Comparison of ENCODE assay signal across 9 cellular contexts in genomic region chr11:76803811-76804600, GRCh38. TPM values are rescaled to one million over a fixed set of nuclear protein-coding genes. Genes with fewer than 3 reads are reported as not detected.
DNase-seq lines count a peak whose midpoint lies in the region; TF ChIP-seq lines count a peak whose summit lies in the region.
"Had no signal": no experiment of that assay in that cellular context is flagged by ENCODE, and none has a peak within 500 bp of the region (broad histone marks: within the 10 kb centered on the region; RNA-seq: fewer than 3 reads in every experiment).

No MANE protein-coding gene starts in this region.

- H3K9me3 ChIP-seq in BLaER1 treated with 17β-estradiol and CSF1 and Interleukin-3, amounts not matched to agents 10 nM and 100 nM (replicated peaks in 1 of 11) = no peaks in the 10 kb centered on the region
- H3K9me3 ChIP-seq in Caco-2 (no peaks in the 10 kb centered on the region), WERI-Rb-1 (ENCODE audit: severe bottlenecking) (no peaks in the 10 kb centered on the region)

- H3K27me3 ChIP-seq in BLaER1 treated with 17β-estradiol and CSF1 and Interleukin-3, amounts not matched to agents 10 nM and 100 nM = no peaks in the 10 kb centered on the region; a peak in 1 of 22 replicates
- H3K27me3 ChIP-seq in Caco-2 (replicated peaks; ENCODE audit: control insufficient read depth, insufficient read depth, low read length) (no peaks in the 10 kb centered on the region), WERI-Rb-1 (ENCODE audit: insufficient read depth, low read depth, severe bottlenecking) (no peaks in the 10 kb centered on the region)

- H3K36me3 ChIP-seq in BLaER1 treated with 17β-estradiol and CSF1 and Interleukin-3, amounts not matched to agents 10 nM and 100 nM = no peaks in the 10 kb centered on the region
- H3K36me3 ChIP-seq in Caco-2 (ENCODE audit: control insufficient read depth, insufficient read depth, low read length) (no peaks in the 10 kb centered on the region), WERI-Rb-1 (no peaks in the 10 kb centered on the region)

- no peak overlapping the region for H3K4me3 ChIP-seq in BLaER1 treated with 17β-estradiol and CSF1 and Interleukin-3, amounts not matched to agents 10 nM and 100 nM
- H3K4me3 ChIP-seq in choroid plexus epithelial cell (ENCODE audit: low read depth, low read length) (no peak overlapping the region), Caco-2 (ENCODE audit: low read depth, low read length) (no peak overlapping the region), WERI-Rb-1 (ENCODE audit: low read depth, low read length) (no peak overlapping the region)
- H3K4me3 ChIP-seq: PC-9 had no signal

- no TSS peak for BruUV-seq in Caco-2 (replicated peaks; lab: Mats Ljungman, UMichigan)

- no peak overlapping the region for H3K9ac ChIP-seq in BLaER1 treated with 17β-estradiol and CSF1 and Interleukin-3, amounts not matched to agents 10 nM and 100 nM

- H3K4me1 Mint-ChIP-seq in activated CD4-positive, alpha-beta T cell treated with anti-CD3 and anti-CD28 coated beads, Interleukin-2, amount 10 ng/mL, durations not matched to agents 7 days and 5 days = peaks cover 39% of the 10 kb centered on the region
- H3K4me1 Mint-ChIP-seq in Caco-2 (ENCODE audit: low read depth, unreplicated experiment) = peaks cover 7% of the 10 kb centered on the region

- peak overlapping the region; percentile 52 for H3K27ac Mint-ChIP-seq in activated CD4-positive, alpha-beta T cell treated with anti-CD3 and anti-CD28 coated beads, Interleukin-2, amount 10 ng/mL, durations not matched to agents 7 days and 5 days
- H3K27ac Mint-ChIP-seq in Caco-2 (ENCODE audit: unreplicated experiment) = no peak overlapping the region

- peak overlapping the region; percentile 3 to 63 (median 20); a peak in 19 of 22 replicates for H3K4me2 ChIP-seq in BLaER1 treated with 17β-estradiol and CSF1 and Interleukin-3, amounts not matched to agents 10 nM and 100 nM

- peaks cover 0 to 8% (median 0%) of the 10 kb centered on the region in 11 experiments; a peak in 6 of 22 replicates for H4K20me1 ChIP-seq in BLaER1 treated with 17β-estradiol and CSF1 and Interleukin-3, amounts not matched to agents 10 nM and 100 nM

- TF ChIP-seq CTCF in choroid plexus epithelial cell (conservative IDR thresholded peaks at IDR 0.05; ENCODE audit: low read depth, low read length) = no peak
- TF ChIP-seq CTCF in Caco-2 (IDR thresholded peaks at IDR 0.05; ENCODE audit: insufficient read depth in 1 of 2, low read depth in 1 of 2, low read length in 1 of 2, severe bottlenecking in 1 of 2, unreplicated experiment in 1 of 2) = no peak
- no peak for TF ChIP-seq CTCF in WERI-Rb-1 (IDR thresholded peaks at IDR 0.05; ENCODE audit: low read depth, low read length)

- peaks cover 15 to 37% (median 27%) of the 10 kb centered on the region in 10 experiments for H3K4me1 ChIP-seq in BLaER1 treated with 17β-estradiol and CSF1 and Interleukin-3, amounts not matched to agents 10 nM and 100 nM
- peaks cover 27% of the 10 kb centered on the region for H3K4me1 ChIP-seq in Caco-2

- H3K36me3 Mint-ChIP-seq in activated CD4-positive, alpha-beta T cell treated with anti-CD3 and anti-CD28 coated beads, Interleukin-2, amount 10 ng/mL, durations not matched to agents 7 days and 5 days (ENCODE audit: low read depth) = no peaks in the 10 kb centered on the region
- H3K36me3 Mint-ChIP-seq in Caco-2 (ENCODE audit: insufficient read depth, unreplicated experiment) = peaks cover 2% of the 10 kb centered on the region

- H3K4me3 Mint-ChIP-seq in activated CD4-positive, alpha-beta T cell treated with anti-CD3 and anti-CD28 coated beads, Interleukin-2, amount 10 ng/mL, durations not matched to agents 7 days and 5 days = no peak overlapping the region
- H3K4me3 Mint-ChIP-seq in Caco-2 (ENCODE audit: unreplicated experiment) = no peak overlapping the region

- CTCF ChIA-PET in activated CD4-positive, alpha-beta T cell treated with anti-CD3 and anti-CD28 coated beads, Interleukin-2, amount 10 ng/mL, durations not matched to agents 7 days and 5 days (lab: Charles Lee) = interaction anchor here (0.5 to 2.2 kb wide), 3 partner anchors 78 to 115 kb away, joined by 4 to 5 read pairs (median 4); no protein-coding TSS in a partner anchor
- CTCF ChIA-PET in Caco-2 (lab: Charles Lee) = interaction anchor here (1.8 to 3.9 kb wide), 2 partner anchors 113 to 115 kb away, joined by 5 to 27 read pairs; no protein-coding TSS in a partner anchor

- H3K27ac ChIP-seq in BLaER1 treated with 17β-estradiol and CSF1 and Interleukin-3, amounts not matched to agents 10 nM and 100 nM = no peak overlapping the region
- H3K27ac ChIP-seq in WERI-Rb-1 = no peak overlapping the region
- H3K27ac ChIP-seq: PC-9 had no signal

- peaks cover 11% of the 10 kb centered on the region for H3K27me3 Mint-ChIP-seq in activated CD4-positive, alpha-beta T cell treated with anti-CD3 and anti-CD28 coated beads, Interleukin-2, amount 10 ng/mL, durations not matched to agents 7 days and 5 days
- no peaks in the 10 kb centered on the region for H3K27me3 Mint-ChIP-seq in Caco-2 (ENCODE audit: insufficient read depth, unreplicated experiment)

- DNase-seq in activated CD4-positive, alpha-beta T cell treated with anti-CD3 and anti-CD28 coated beads, Interleukin-2, amount 10 ng/mL, durations not matched to agents 7 days and 5 days = peak; percentile 62
- DNase-seq in choroid plexus epithelial cell (ENCODE audit: low read depth) (peak; percentile 57), A172 (ENCODE audit: low spot score) (no peak), T-helper 9 cell (no peak), Caco-2 (no peak), WERI-Rb-1 (no peak)
- peak; percentile 64 to 67 for DNase-seq in stimulated activated CD4-positive, alpha-beta T cell treated with anti-CD3 and anti-CD28 coated beads, Interleukin-2, amount 100 ng/mL, for 24 hours
- DNase-seq: PC-9 had no signal

- intact Hi-C loops in Caco-2 (cut with micrococcal nuclease; ENCODE audit: unreplicated experiment) = no loop called here

- H3K9me3 Mint-ChIP-seq in activated CD4-positive, alpha-beta T cell treated with anti-CD3 and anti-CD28 coated beads, Interleukin-2, amount 10 ng/mL, durations not matched to agents 7 days and 5 days = no peaks in the 10 kb centered on the region
- no peaks in the 10 kb centered on the region for H3K9me3 Mint-ChIP-seq in Caco-2 (ENCODE audit: unreplicated experiment)

- POLR2A ChIA-PET in activated CD4-positive, alpha-beta T cell treated with anti-CD3 and anti-CD28 coated beads, Interleukin-2, amount 10 ng/mL, durations not matched to agents 7 days and 5 days (lab: Charles Lee) = no interaction called here
- POLR2A ChIA-PET in Caco-2 (lab: Charles Lee) = no interaction called here

RNA-seq across cellular contexts. Expression of gene TSKU, which starts 20.9 kb away (rescaled TPM):
- 1 to 10 TPM in 1 of 2 experiments, under 1 TPM in 1; 0.99 to 1.3 TPM for total RNA-seq in activated CD4-positive, alpha-beta T cell treated with anti-CD3 and anti-CD28 coated beads, Interleukin-2, amount 10 ng/mL, durations not matched to agents 7 days and 5 days
- 37.7 and 41.5 TPM in 2 replicates for total RNA-seq in A172 (2014; rRNA removed; shearing (Covaris generic))
- 38.6 and 40.6 TPM in 2 replicates for total RNA-seq in Caco-2 (2022)

RNA-seq across cellular contexts. Expression of gene ACER3, which starts 56.7 kb away (rescaled TPM):
- 10 to 100 TPM; 10.7 to 12.5 TPM for total RNA-seq in activated CD4-positive, alpha-beta T cell treated with anti-CD3 and anti-CD28 coated beads, Interleukin-2, amount 10 ng/mL, durations not matched to agents 7 days and 5 days
- total RNA-seq in A172 (2014; rRNA removed; shearing (Covaris generic)) = 17.9 and 18.3 TPM in 2 replicates
- total RNA-seq in Caco-2 (2022) = 37.5 and 40.6 TPM in 2 replicates

Comparison
In these comparisons a context has a peak if more than half of its experiments do, and no peak if none do; other contexts are left out.
1. DNase-seq: peak in activated CD4-positive, alpha-beta T cell treated with anti-CD3 and anti-CD28 coated beads, Interleukin-2, amount 10 ng/mL, durations not matched to agents 7 days and 5 days (single experiment), choroid plexus epithelial cell (single experiment) and stimulated activated CD4-positive, alpha-beta T cell treated with anti-CD3 and anti-CD28 coated beads, Interleukin-2, amount 100 ng/mL, for 24 hours (2 of 2); none in A172 (single experiment), T-helper 9 cell (single experiment), Caco-2 (0 of 2) and WERI-Rb-1 (single experiment).
2. RNA of gene TSKU, which starts 20.9 kb away (total RNA-seq): 37.7 to 41.5 TPM in A172 and 38.6 to 40.6 TPM in Caco-2; 0.99 to 1.3 TPM in activated CD4-positive, alpha-beta T cell treated with anti-CD3 and anti-CD28 coated beads, Interleukin-2, amount 10 ng/mL, durations not matched to agents 7 days and 5 days; every median in the first group is over 10 times any median in the second.